8 cellular contexts compared by ENCODE assay signal in genomic region chr7:130242198-130243014, GRCh38. TPM values are rescaled to one million over a fixed set of nuclear protein-coding genes. Genes with fewer than 3 reads are reported as not detected.
DNase-seq lines count a peak whose midpoint lies in the region; ATAC-seq and TF ChIP-seq lines count a peak whose summit lies in the region.

No MANE protein-coding gene starts in this region.

- DNase-seq in GM03348 (ENCODE audit: low spot score), result peak; percentile 81
- DNase-seq in HS-27A (ENCODE audit: low read depth), result peak; percentile 39
- DNase-seq in RWPE1 (ENCODE audit: low spot score), result peak; percentile 46
- DNase-seq in activated gamma-delta T cell treated with anti-CD3 and anti-CD28 coated beads, Interleukin-2, amount 50 U/mL, for 16 hours (ENCODE audit: low read depth), result peak; percentile 17
- DNase-seq in glomerular visceral epithelial cell (ENCODE audit: extremely low spot score), result peak; percentile 43
- DNase-seq in renal cortical epithelial cell (ENCODE audit: low read depth), result peak; percentile 21

- no peak overlapping the region for H3K27ac ChIP-seq in RWPE1

- TF ChIP-seq CTCF in RWPE1 (conservative IDR thresholded peaks at IDR 0.05; ENCODE audit: low read depth), result peak; percentile 81

- CTCF ChIA-PET in RWPE1 (lab: Yijun Ruan, JAX), result no interaction called here

- ATAC-seq in HG03457 (IDR thresholded peaks at IDR 0.05; ENCODE audit: unreplicated experiment) (no peak), HG03565 (IDR thresholded peaks at IDR 0.05; ENCODE audit: unreplicated experiment) (no peak)

- POLR2A ChIA-PET in RWPE1 (lab: Yijun Ruan, JAX; ENCODE audit: low non-redundant PET), result no interaction called here

RNA-seq across cellular contexts. Expression of gene CPA2, which starts 24.3 kb away (rescaled TPM):
- total RNA-seq in renal cortical epithelial cell, result not detected in 2 replicates

RNA-seq across cellular contexts. Expression of gene SSMEM1, which starts 34.7 kb away (rescaled TPM):
- not detected in 2 replicates for total RNA-seq in renal cortical epithelial cell

RNA-seq across cellular contexts. Expression of gene TMEM209, which starts 37.2 kb away (rescaled TPM):
- total RNA-seq in renal cortical epithelial cell, result 8.0 and 11.4 TPM in 2 replicates

RNA-seq across cellular contexts. Expression of gene CPA4, which starts 50.6 kb away (rescaled TPM):
- 4.7 and 22.7 TPM in 2 replicates for total RNA-seq in renal cortical epithelial cell

Comparison
In these comparisons a context has a peak if more than half of its experiments do, and no peak if none do; other contexts are left out.
1. DNase-seq: peak in every context shown above with its lines; median percentile 81 in GM03348; 46 in RWPE1; 43 in glomerular visceral epithelial cell; 39 in HS-27A; 21 in renal cortical epithelial cell; 17 in activated gamma-delta T cell treated with anti-CD3 and anti-CD28 coated beads, Interleukin-2, amount 50 U/mL, for 16 hours.